ENCODE assay signal across 19 cellular contexts in genomic region chr17:2939714-2940351, GRCh38.
DNase-seq lines count a peak whose midpoint lies in the region; ATAC-seq and TF ChIP-seq lines count a peak whose summit lies in the region.
"Had no signal": no experiment of that assay in that cellular context is flagged by ENCODE, and none has a peak within 500 bp of the region (broad histone marks: within the 10 kb centered on the region; RNA-seq: fewer than 3 reads in every experiment).

No MANE protein-coding gene starts in this region.

- H3F3A ChIP-seq in neural progenitor cell (ENCODE audit: low read depth), result no peaks in the 10 kb centered on the region

- H3K4me2 ChIP-seq in neural progenitor cell, result peak overlapping the region; percentile 40

- no peaks in the 10 kb centered on the region for H3K9me3 ChIP-seq in neural progenitor cell (ENCODE audit: low read depth)
- no peaks in the 10 kb centered on the region for H3K9me3 ChIP-seq in aorta (ENCODE audit: control insufficient read depth, low read length)
- H3K9me3 ChIP-seq: right lobe of liver had no signal

- peak overlapping the region; percentile 78 for H3K27ac Mint-ChIP-seq in neural progenitor cell
- H3K27ac Mint-ChIP-seq: activated CD4-positive, alpha-beta memory T cell treated with anti-CD3 and anti-CD28 coated beads for 36 hours had no signal

- H3K79me2 ChIP-seq in neural progenitor cell (ENCODE audit: low read depth), result no peaks in the 10 kb centered on the region

- no peak for TF ChIP-seq CTCF in neural progenitor cell (IDR thresholded peaks at IDR 0.05)

- H3K36me3 ChIP-seq in neural progenitor cell, result no peaks in the 10 kb centered on the region
- no peaks in the 10 kb centered on the region for H3K36me3 ChIP-seq in aorta (ENCODE audit: control insufficient read depth in 1 of 2, insufficient read depth in 2 of 2, low read length in 1 of 2)
- H3K36me3 ChIP-seq: right lobe of liver had no signal

- H3K4me1 ChIP-seq in neural progenitor cell (peaks cover 12% of the 10 kb centered on the region), aorta (ENCODE audit: control insufficient read depth in 1 of 2, insufficient read depth in 2 of 2, low read length in 2 of 2) (no peaks in the 10 kb centered on the region)
- H3K4me1 ChIP-seq: right lobe of liver had no signal

- no peak overlapping the region for H3K4me3 ChIP-seq in neural progenitor cell
- H3K4me3 ChIP-seq in aorta (ENCODE audit: low read length in 2 of 2), result no peak overlapping the region
- H3K4me3 ChIP-seq: right lobe of liver had no signal

- H3K4me1 Mint-ChIP-seq in neural progenitor cell, result peaks cover 17% of the 10 kb centered on the region

- DNase-seq in Right ventricle myocardium inferior (ENCODE audit: missing footprints), result no peak
- DNase-seq in cardiac septum (ENCODE audit: low spot score), result no peak
- peak; percentile 68 for DNase-seq in Right ventricle myocardium superior
- no peak for DNase-seq in neural progenitor cell (ENCODE audit: low spot score)
- peak in 1 of 2 donors; percentile 68 for DNase-seq in aorta
- DNase-seq in activated CD4-positive, alpha-beta T cell treated with anti-CD3 and anti-CD28 coated beads for 4 hours, result no peak
- no peak for DNase-seq in DMS79 treated with DMSO at 0.1 percent for 48 hours (lab: John Stamatoyannopoulos, UW)
- DNase-seq: activated CD4-positive, alpha-beta memory T cell treated with anti-CD3 and anti-CD28 coated beads for 36 hours; COR-L47; effector CD8-positive, alpha-beta T cell; GDM1; GOT3; Kasumi-1; naive B cell; NCI-H1694 treated with DMSO at 0.1 percent for 48 hours; stimulated activated naive CD8-positive, alpha-beta T cell treated with anti-CD3 and anti-CD28 coated beads, Interleukin-15, Interleukin-2, amounts not matched to agents 100 U/mL and 50 U/mL, for 24 hours; T1000 had no signal

- WGBS in aorta, 2 donors, result 63 to 66% methylated on average over 26 of the region's 26 CpGs

- no peak overlapping the region for H3K9ac ChIP-seq in neural progenitor cell

- peak overlapping the region; percentile 69 for H2AFZ ChIP-seq in neural progenitor cell (replicated peaks)

- peak; percentile 64 for ATAC-seq in Right ventricle myocardium inferior
- peak; percentile 71 for ATAC-seq in Right ventricle myocardium superior (ENCODE audit: poor library complexity)
- peak; percentile 21 for ATAC-seq in aorta (ENCODE audit: low FRiP score)
- ATAC-seq in HG02970 (IDR thresholded peaks at IDR 0.05; ENCODE audit: low FRiP score, unreplicated experiment), result no peak
- ATAC-seq: stimulated activated naive CD8-positive, alpha-beta T cell treated with anti-CD3 and anti-CD28 coated beads, Interleukin-15, Interleukin-2, amounts not matched to agents 100 U/mL and 50 U/mL, for 24 hours had no signal

- H3K9me3 Mint-ChIP-seq in neural progenitor cell, result no peaks in the 10 kb centered on the region
- H3K9me3 Mint-ChIP-seq: activated CD4-positive, alpha-beta memory T cell treated with anti-CD3 and anti-CD28 coated beads for 36 hours; naive B cell had no signal

- H3K4me3 Mint-ChIP-seq in neural progenitor cell, result peak overlapping the region; percentile 43
- H3K4me3 Mint-ChIP-seq: activated CD4-positive, alpha-beta memory T cell treated with anti-CD3 and anti-CD28 coated beads for 36 hours; naive B cell had no signal

- no peaks in the 10 kb centered on the region for H4K20me1 ChIP-seq in neural progenitor cell (ENCODE audit: low read depth)

- H3K27me3 Mint-ChIP-seq in neural progenitor cell (ENCODE audit: insufficient read depth, low read depth), result peaks cover 2% of the 10 kb centered on the region
- H3K27me3 Mint-ChIP-seq: activated CD4-positive, alpha-beta memory T cell treated with anti-CD3 and anti-CD28 coated beads for 36 hours had no signal

- intact Hi-C loops in Right ventricle myocardium inferior (cut with DNase I), result loop anchor here (1.0 kb wide), 1 partner anchor 64 kb away; no protein-coding TSS in a partner anchor
- intact Hi-C loops in cardiac septum (cut with DNase I), result loop anchor here (10.0 kb wide), 1 partner anchor 65 kb away; no protein-coding TSS in a partner anchor
- intact Hi-C loops in Right ventricle myocardium superior (cut with DNase I), result no loop called here
- intact Hi-C loops in aorta (cut with DNase I), result loop anchor here in 1 of 2 donors (2.0 kb wide), 1 partner anchor 35 kb away; no protein-coding TSS in a partner anchor

- no peaks in the 10 kb centered on the region for H3K36me3 Mint-ChIP-seq in neural progenitor cell
- H3K36me3 Mint-ChIP-seq: activated CD4-positive, alpha-beta memory T cell treated with anti-CD3 and anti-CD28 coated beads for 36 hours had no signal

- H3K27ac ChIP-seq in neural progenitor cell (no peak overlapping the region), aorta (ENCODE audit: low read depth in 1 of 2, low read length in 2 of 2) (no peak overlapping the region)
- H3K27ac ChIP-seq: right lobe of liver had no signal

- no peaks in the 10 kb centered on the region for H3K27me3 ChIP-seq in neural progenitor cell
- H3K27me3 ChIP-seq in aorta (ENCODE audit: control insufficient read depth in 1 of 2, insufficient read depth in 2 of 2, low read length in 1 of 2), result no peaks in the 10 kb centered on the region
- H3K27me3 ChIP-seq: right lobe of liver had no signal
